ENCODE assay signal across 9 cellular contexts in the genomic region with DNA sequence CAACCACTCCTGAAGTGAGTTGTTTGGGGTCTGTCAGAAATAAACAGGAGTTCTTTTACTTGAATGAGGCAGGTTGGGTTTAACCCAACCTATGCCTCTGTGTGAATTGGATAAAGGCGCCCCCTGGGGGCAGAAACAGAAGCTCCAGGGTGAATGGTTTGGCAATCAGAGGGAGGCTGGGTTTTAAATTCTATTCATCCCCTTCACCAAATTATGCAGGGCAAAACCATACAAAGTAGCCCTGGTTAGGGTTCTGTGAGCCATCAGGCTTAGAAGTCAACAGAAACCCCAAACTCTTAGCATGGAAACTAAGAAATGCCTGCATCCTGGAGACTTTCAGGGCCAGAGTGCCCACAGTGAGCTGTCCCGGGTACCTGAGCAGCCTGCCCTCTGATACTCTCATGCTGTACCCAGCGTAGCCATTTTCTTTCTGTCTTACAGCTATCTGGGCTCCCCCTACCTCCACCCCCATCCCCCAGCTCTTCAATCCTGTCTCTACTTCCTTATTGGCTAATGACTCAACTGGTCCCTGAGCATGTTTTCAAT.
DNase-seq lines count a peak whose midpoint lies in the region; ATAC-seq and TF ChIP-seq lines count a peak whose summit lies in the region.
"Had no signal": no experiment of that assay in that cellular context is flagged by ENCODE, and none has a peak within 500 bp of the region (broad histone marks: within the 10 kb centered on the region; RNA-seq: fewer than 3 reads in every experiment).

No MANE protein-coding gene starts in this region.

- H3K36me3 Mint-ChIP-seq in CD4-positive, alpha-beta T cell (ENCODE audit: low read depth) = no peaks in the 10 kb centered on the region
- no peaks in the 10 kb centered on the region for H3K36me3 Mint-ChIP-seq in effector memory CD8-positive, alpha-beta T cell (ENCODE audit: insufficient read depth)
- no peaks in the 10 kb centered on the region for H3K36me3 Mint-ChIP-seq in nephron progenitor cell (ENCODE audit: low read depth)

- H3K4me3 Mint-ChIP-seq in CD4-positive, alpha-beta T cell = no peak overlapping the region
- H3K4me3 Mint-ChIP-seq in effector memory CD8-positive, alpha-beta T cell = no peak overlapping the region
- H3K4me3 Mint-ChIP-seq in nephron progenitor cell = no peak overlapping the region

- no peak overlapping the region for H3K27ac ChIP-seq in CD4-positive, alpha-beta T cell (ENCODE audit: low read depth, low read length)
- no peak overlapping the region for H3K27ac ChIP-seq in tibial artery
- H3K27ac ChIP-seq: skin epidermis had no signal

- H3K27ac Mint-ChIP-seq in CD4-positive, alpha-beta T cell = no peak overlapping the region
- no peak overlapping the region for H3K27ac Mint-ChIP-seq in effector memory CD8-positive, alpha-beta T cell
- H3K27ac Mint-ChIP-seq in nephron progenitor cell = no peak overlapping the region

- peak; percentile 69 for ATAC-seq in CD4-positive, alpha-beta T cell (ENCODE audit: poor library complexity)
- ATAC-seq in GM19463 (IDR thresholded peaks at IDR 0.05; ENCODE audit: unreplicated experiment) = peak; percentile 84
- peak; percentile 71 for ATAC-seq in effector memory CD8-positive, alpha-beta T cell (replicated peaks)

- H3K36me3 ChIP-seq in tibial artery = no peaks in the 10 kb centered on the region

- POLR2A ChIA-PET in CD4-positive, alpha-beta T cell (lab: Charles Lee) = interaction anchor here (0.8 to 1.7 kb wide), 5 partner anchors 10 to 69 kb away, joined by 3 to 6 read pairs (median 4); no protein-coding TSS in a partner anchor

- H3K4me1 ChIP-seq in tibial artery = no peaks in the 10 kb centered on the region

- H3K4me1 Mint-ChIP-seq in CD4-positive, alpha-beta T cell (ENCODE audit: low read depth) = no peaks in the 10 kb centered on the region
- H3K4me1 Mint-ChIP-seq in effector memory CD8-positive, alpha-beta T cell (ENCODE audit: low read depth in 2 of 2) = no peaks in the 10 kb centered on the region
- no peaks in the 10 kb centered on the region for H3K4me1 Mint-ChIP-seq in nephron progenitor cell

- CTCF ChIA-PET in CD4-positive, alpha-beta T cell (lab: Charles Lee) = interaction anchor here (0.6 to 2.9 kb wide), 10 partner anchors 10 to 249 kb away, joined by 3 to 18 read pairs (median 6); no protein-coding TSS in a partner anchor

- H3K27me3 Mint-ChIP-seq in CD4-positive, alpha-beta T cell = peaks cover 10% of the 10 kb centered on the region
- peaks cover 22 to 36% of the 10 kb centered on the region in 2 donors for H3K27me3 Mint-ChIP-seq in effector memory CD8-positive, alpha-beta T cell
- H3K27me3 Mint-ChIP-seq in nephron progenitor cell (ENCODE audit: low read depth, poor library complexity) = peaks cover 8% of the 10 kb centered on the region

- H3K9me3 Mint-ChIP-seq in CD4-positive, alpha-beta T cell = no peaks in the 10 kb centered on the region
- H3K9me3 Mint-ChIP-seq in effector memory CD8-positive, alpha-beta T cell = no peaks in the 10 kb centered on the region
- no peaks in the 10 kb centered on the region for H3K9me3 Mint-ChIP-seq in nephron progenitor cell

- peak; percentile 66 for TF ChIP-seq CTCF in CD4-positive, alpha-beta T cell (IDR thresholded peaks at IDR 0.05)
- TF ChIP-seq CTCF in nephron progenitor cell (IDR thresholded peaks at IDR 0.05) (peak; percentile 50), tibial artery (IDR thresholded peaks at IDR 0.05) (peak; percentile 40 to 46)

- intact Hi-C loops in CD4-positive, alpha-beta T cell (cut with DNase I, micrococcal nuclease) = loop anchor here (1.0 to 5.0 kb wide), 7 partner anchors 33 to 249 kb away; no protein-coding TSS in a partner anchor
- intact Hi-C loops in tibial artery (cut with DNase I; ENCODE audit: low total_unique reads) = no loop called here

- no peak overlapping the region for H3K4me3 ChIP-seq in tibial artery
- H3K4me3 ChIP-seq: skin epidermis had no signal

- no peaks in the 10 kb centered on the region for H3K9me3 ChIP-seq in CD4-positive, alpha-beta T cell (ENCODE audit: control insufficient read depth, low read length)
- no peaks in the 10 kb centered on the region for H3K9me3 ChIP-seq in tibial artery

- peak; percentile 48 to 74 (median 60) for DNase-seq in CD4-positive, alpha-beta T cell
- peak; percentile 6 for DNase-seq in KG1 (lab: John Stamatoyannopoulos, UW)
- DNase-seq in activated CD4-positive, alpha-beta T cell treated with anti-CD3 and anti-CD28 coated beads, Interleukin-2, amount 50 U/mL, for 1 hour = peak; percentile 69
- peak; percentile 34 to 42 (median 41) for DNase-seq in effector memory CD8-positive, alpha-beta T cell
- DNase-seq in nephron progenitor cell = peak; percentile 37
- DNase-seq in tibial artery = peak in 1 of 2 donors; percentile 43
- no peak for DNase-seq in ureter (ENCODE audit: low spot score)

- H3K27me3 ChIP-seq in CD4-positive, alpha-beta T cell (ENCODE audit: control insufficient read depth, insufficient read depth, low read length) = peaks cover 5% of the 10 kb centered on the region
- H3K27me3 ChIP-seq in tibial artery = no peaks in the 10 kb centered on the region
